8 cellular contexts compared by ENCODE assay signal in the genomic region with DNA sequence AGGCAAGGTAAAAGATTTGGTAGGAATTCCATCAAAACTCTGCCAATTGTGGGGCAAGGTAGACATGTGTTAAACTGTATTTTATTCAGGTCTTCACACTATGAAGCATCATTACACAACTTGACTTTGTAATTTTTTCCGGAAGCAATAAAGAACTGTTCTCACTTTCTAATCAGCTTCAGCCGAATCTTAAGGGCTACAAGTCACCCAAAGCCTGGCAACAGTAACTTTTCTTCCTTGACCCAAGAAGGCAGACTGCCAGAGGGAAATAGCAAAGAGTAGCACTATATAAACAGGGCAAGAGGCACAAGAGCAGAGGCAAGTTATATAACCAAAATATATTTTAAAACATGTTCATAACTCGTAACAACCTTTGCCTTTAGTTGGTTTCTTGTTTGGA. TPM values are rescaled to one million over a fixed set of nuclear protein-coding genes. Genes with fewer than 3 reads are reported as not detected.
A peak's percentile ranks its signal among the peaks of the same experiment; 100 is the strongest.
DNase-seq lines count a peak whose midpoint lies in the region; ATAC-seq and TF ChIP-seq lines count a peak whose summit lies in the region.

No MANE protein-coding gene starts in this region.

- H3K9me2 ChIP-seq in DOHH2 (replicated peaks; ENCODE audit: control insufficient read depth, low read length) = no peaks in the 10 kb centered on the region

- H3K79me2 ChIP-seq in DOHH2 (ENCODE audit: control insufficient read depth, low read length) = peaks cover 68% of the 10 kb centered on the region

- H3K9me3 Mint-ChIP-seq in activated T-helper 2 cell treated with anti-CD3 and anti-CD28 coated beads, Interferon-gamma antibody, Interleukin-2, Interleukin-4, amounts not matched to agents 10 μg/mL and 5 μg/mL and 100 μg/mL, durations not matched to agents 14 hours and 24 hours and 36 hours = no peaks in the 10 kb centered on the region

- H3K27me3 Mint-ChIP-seq in activated T-helper 2 cell treated with anti-CD3 and anti-CD28 coated beads, Interferon-gamma antibody, Interleukin-2, Interleukin-4, amounts not matched to agents 10 μg/mL and 5 μg/mL and 100 μg/mL, durations not matched to agents 14 hours and 24 hours and 36 hours (ENCODE audit: low read depth) = no peaks in the 10 kb centered on the region

- TF ChIP-seq CTCF in DOHH2 (IDR thresholded peaks at IDR 0.05; ENCODE audit: low read depth, low read length, poor library complexity, severe bottlenecking) = no peak

- peaks cover 11% of the 10 kb centered on the region for H3F3A ChIP-seq in DOHH2 (ENCODE audit: control insufficient read depth, insufficient read depth)

- H3K36me3 Mint-ChIP-seq in activated T-helper 2 cell treated with anti-CD3 and anti-CD28 coated beads, Interferon-gamma antibody, Interleukin-2, Interleukin-4, amounts not matched to agents 10 μg/mL and 5 μg/mL and 100 μg/mL, durations not matched to agents 14 hours and 24 hours and 36 hours (ENCODE audit: low read depth) = peaks cover 34% of the 10 kb centered on the region

- H3K36me3 ChIP-seq in DOHH2 (ENCODE audit: control insufficient read depth, low read length) = peaks cover 55% of the 10 kb centered on the region
- peaks cover 42% of the 10 kb centered on the region for H3K36me3 ChIP-seq in KOPT-K1 (ENCODE audit: insufficient read depth, low read length)
- H3K36me3 ChIP-seq in iPS-15b (ENCODE audit: control insufficient read depth, insufficient read depth, low read length) = no peaks in the 10 kb centered on the region

- no peaks in the 10 kb centered on the region for H4K20me1 ChIP-seq in DOHH2 (ENCODE audit: control insufficient read depth, insufficient read depth, low read depth, low read length)

- peaks cover 23% of the 10 kb centered on the region for H3K4me1 ChIP-seq in DOHH2 (ENCODE audit: control insufficient read depth, low read length)
- H3K4me1 ChIP-seq in iPS-15b (ENCODE audit: control insufficient read depth, insufficient read depth, low read length) = peaks cover 5% of the 10 kb centered on the region

- peak overlapping the region; percentile 77 for H3K4me2 ChIP-seq in DOHH2 (ENCODE audit: low read length)

- no peak for DNase-seq in activated T-helper 2 cell treated with anti-CD3 and anti-CD28 coated beads, Interferon-gamma antibody, Interleukin-2, Interleukin-4, amounts not matched to agents 10 μg/mL and 5 μg/mL and 100 μg/mL, durations not matched to agents 14 hours and 24 hours and 36 hours (ENCODE audit: low spot score)
- DNase-seq in NCI-H2171 treated with DMSO at 0.1 percent for 48 hours (lab: John Stamatoyannopoulos, UW) (no peak), SHP77 treated with DMSO at 0.1 percent for 48 hours (lab: John Stamatoyannopoulos, UW) (no peak)

- no peaks in the 10 kb centered on the region for H3K27me3 ChIP-seq in DOHH2 (ENCODE audit: control insufficient read depth, low read length)
- H3K27me3 ChIP-seq in iPS-15b (ENCODE audit: control insufficient read depth, insufficient read depth, low read length) = no peaks in the 10 kb centered on the region

- peaks cover 12% of the 10 kb centered on the region for H3K4me1 Mint-ChIP-seq in activated T-helper 2 cell treated with anti-CD3 and anti-CD28 coated beads, Interferon-gamma antibody, Interleukin-2, Interleukin-4, amounts not matched to agents 10 μg/mL and 5 μg/mL and 100 μg/mL, durations not matched to agents 14 hours and 24 hours and 36 hours (ENCODE audit: low read depth)

- no peak for ATAC-seq in HG02571 (IDR thresholded peaks at IDR 0.05; ENCODE audit: unreplicated experiment)

- H3K4me3 ChIP-seq in DOHH2 (ENCODE audit: low read length) = peak overlapping the region; percentile 95
- H3K4me3 ChIP-seq in iPS-15b (ENCODE audit: low read depth, low read length) = peak overlapping the region; percentile 63
- peak overlapping the region; percentile 49 to 81 (median 78) for H3K4me3 ChIP-seq in skin epidermis

- no peaks in the 10 kb centered on the region for H3K9me3 ChIP-seq in DOHH2 (ENCODE audit: control insufficient read depth, insufficient read depth, low read length)
- H3K9me3 ChIP-seq in KOPT-K1 (ENCODE audit: insufficient read depth, low read length, poor library complexity, severe bottlenecking) = no peaks in the 10 kb centered on the region
- no peaks in the 10 kb centered on the region for H3K9me3 ChIP-seq in iPS-15b (ENCODE audit: control insufficient read depth, insufficient read depth, low read length)

- H3K27ac ChIP-seq in DOHH2 (ENCODE audit: low read depth, low read length) = peak overlapping the region; percentile 79
- peak overlapping the region; percentile 99 for H3K27ac ChIP-seq in KOPT-K1 (ENCODE audit: low read depth, low read length, poor library complexity, severe bottlenecking)
- peak overlapping the region in 18 of 21 experiments; percentile 94 to 100 (median 99) for H3K27ac ChIP-seq in skin epidermis

- intact Hi-C loops in activated T-helper 2 cell treated with anti-CD3 and anti-CD28 coated beads, Interferon-gamma antibody, Interleukin-2, Interleukin-4, amounts not matched to agents 10 μg/mL and 5 μg/mL and 100 μg/mL, durations not matched to agents 14 hours and 24 hours and 36 hours (cut with micrococcal nuclease) = loop anchor here (2.0 to 5.0 kb wide), 2 partner anchors 55 to 175 kb away; partner anchors contain the start of genes CCNB2 and RNF111

- peak overlapping the region; percentile 97 for H3K4me3 Mint-ChIP-seq in activated T-helper 2 cell treated with anti-CD3 and anti-CD28 coated beads, Interferon-gamma antibody, Interleukin-2, Interleukin-4, amounts not matched to agents 10 μg/mL and 5 μg/mL and 100 μg/mL, durations not matched to agents 14 hours and 24 hours and 36 hours (ENCODE audit: low read depth)

- peak overlapping the region; percentile 96 for H3K27ac Mint-ChIP-seq in activated T-helper 2 cell treated with anti-CD3 and anti-CD28 coated beads, Interferon-gamma antibody, Interleukin-2, Interleukin-4, amounts not matched to agents 10 μg/mL and 5 μg/mL and 100 μg/mL, durations not matched to agents 14 hours and 24 hours and 36 hours

- H3K9ac ChIP-seq in iPS-15b (ENCODE audit: low read depth, low read length) = peak overlapping the region; percentile 99

RNA-seq across cellular contexts. Expression of gene SLTM, which starts 1.5 kb away (rescaled TPM):
- total RNA-seq in activated T-helper 2 cell treated with anti-CD3 and anti-CD28 coated beads, Interferon-gamma antibody, Interleukin-2, Interleukin-4, amounts not matched to agents 10 μg/mL and 5 μg/mL and 100 μg/mL, durations not matched to agents 14 hours and 24 hours and 36 hours = 108 and 120 TPM in 2 replicates

RNA-seq across cellular contexts. Expression of gene RNF111, which starts 55.5 kb away (rescaled TPM):
- total RNA-seq in activated T-helper 2 cell treated with anti-CD3 and anti-CD28 coated beads, Interferon-gamma antibody, Interleukin-2, Interleukin-4, amounts not matched to agents 10 μg/mL and 5 μg/mL and 100 μg/mL, durations not matched to agents 14 hours and 24 hours and 36 hours = 36.4 and 36.9 TPM in 2 replicates
